In the genomic region with DNA sequence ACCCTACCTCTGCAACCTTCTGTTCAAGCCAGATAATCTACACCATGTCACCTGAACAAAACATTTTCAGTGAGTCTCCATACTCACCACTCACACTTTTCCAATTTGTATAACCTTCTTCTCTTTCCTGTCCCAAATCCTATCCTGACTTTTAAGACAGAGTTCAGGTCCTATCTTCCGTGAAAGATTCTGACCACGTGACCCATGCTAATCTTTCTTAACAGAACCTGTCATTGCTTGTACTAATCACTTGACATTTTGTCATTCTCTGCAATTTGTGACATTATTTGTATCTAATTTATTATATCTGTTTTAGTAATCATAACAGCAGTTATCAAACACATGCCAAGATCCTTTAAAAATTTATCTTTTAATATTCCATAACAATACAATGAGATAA, we compare ENCODE assay signal across 28 cellular contexts.
"Had no signal": no experiment of that assay in that cellular context is flagged by ENCODE, and none has a peak within 500 bp of the region (broad histone marks: within the 10 kb centered on the region; RNA-seq: fewer than 3 reads in every experiment).

No MANE protein-coding gene starts in this region.

- H3K79me2 ChIP-seq: parathyroid adenoma had no signal

- H3K9me3 ChIP-seq: ovary, psoas muscle, spleen, suprapubic skin, testis, tibial artery, transverse colon, upper lobe of right lung, uterus had no signal

- H3K4me3 ChIP-seq: neural progenitor cell, ovary, psoas muscle, skin epidermis, smooth muscle cell, spleen, suprapubic skin, testis, tibial artery, transverse colon, upper lobe of right lung, uterus had no signal

- H2AFZ ChIP-seq: neural progenitor cell, parathyroid adenoma had no signal

- ATAC-seq: naive thymus-derived CD8-positive, alpha-beta T cell; natural killer cell treated with Interleukin-12 subunit alpha and Interleukin-12 subunit beta and Interleukin-15 and Interleukin-18, amount 100 ng/mL, for 72 hours; psoas muscle; stimulated activated memory B cell treated with anti-CD40 and anti-IgM and Interleukin-4, amounts not matched to agents 10 μg/mL and 1 μg/mL and 100 μg/mL, for 72 hours; stimulated activated naive CD8-positive, alpha-beta T cell treated with anti-CD3 and anti-CD28 coated beads, Interleukin-15, amount 100 ng/mL, for 72 hours; stimulated activated naive CD8-positive, alpha-beta T cell treated with anti-CD3 and anti-CD28 coated beads, Interleukin-15, Interleukin-2, amounts not matched to agents 100 U/mL and 50 U/mL, for 24 hours; upper lobe of right lung had no signal

- DNase-seq: naive thymus-derived CD8-positive, alpha-beta T cell; occipital lobe; ovary; posterior cingulate gyrus; psoas muscle; right cardiac atrium; spleen; stimulated activated CD4-positive, alpha-beta T cell treated with anti-CD3 and anti-CD28 coated beads, Interleukin-12 subunit alpha, Interleukin-12 subunit beta, amount 100 ng/mL, for 4 hours; stimulated activated CD4-positive, alpha-beta T cell treated with anti-CD3 and anti-CD28 coated beads, Interleukin-1b, Interleukin-23, amount 100 ng/mL, for 48 hours; stimulated activated CD4-positive, alpha-beta T cell treated with anti-CD3 and anti-CD28 coated beads, Interleukin-4, amount 100 ng/mL, for 1 hour; stimulated activated CD4-positive, alpha-beta T cell treated with anti-CD3 and anti-CD28 coated beads, Interleukin-4, amount 100 ng/mL, for 4 hours; stimulated activated CD8-positive, alpha-beta memory T cell treated with anti-CD3 and anti-CD28 coated beads, Interleukin-4, amount 100 ng/mL, for 48 hours; stimulated activated naive CD4-positive, alpha-beta T cell; stimulated activated naive CD8-positive, alpha-beta T cell treated with anti-CD3 and anti-CD28 coated beads, Interleukin-15, amount 100 ng/mL, for 72 hours; stimulated activated naive CD8-positive, alpha-beta T cell treated with anti-CD3 and anti-CD28 coated beads, Interleukin-15, Interleukin-2, amounts not matched to agents 100 U/mL and 50 U/mL, for 24 hours; substantia nigra; testis; tibial artery; transverse colon; upper lobe of right lung; uterus had no signal

- H3K9ac ChIP-seq: neural progenitor cell, parathyroid adenoma had no signal

- H3K4me2 ChIP-seq: neural progenitor cell, smooth muscle cell had no signal

- H3K4me1 ChIP-seq: neural progenitor cell, parathyroid adenoma, psoas muscle, spleen, testis, tibial artery, transverse colon, upper lobe of right lung, uterus had no signal

- H3K27ac ChIP-seq: neural progenitor cell, ovary, parathyroid adenoma, psoas muscle, skin epidermis, spleen, tibial artery, transverse colon, upper lobe of right lung had no signal

- H3K27me3 ChIP-seq: neural progenitor cell, ovary, spleen, suprapubic skin, testis, tibial artery, transverse colon, upper lobe of right lung, uterus had no signal

- H3K36me3 ChIP-seq: neural progenitor cell, ovary, spleen, suprapubic skin, tibial artery, transverse colon, upper lobe of right lung, uterus had no signal
